In genomic region chr12:47509398-47509851, GRCh38 we compare ENCODE assay signal across 17 cellular contexts.
DNase-seq lines count a peak whose midpoint lies in the region; ATAC-seq and TF ChIP-seq lines count a peak whose summit lies in the region.
"Had no signal": no experiment of that assay in that cellular context is flagged by ENCODE, and none has a peak within 500 bp of the region (broad histone marks: within the 10 kb centered on the region; RNA-seq: fewer than 3 reads in every experiment).

No MANE protein-coding gene starts in this region.

- peaks cover 26% of the 10 kb centered on the region for H3K4me1 ChIP-seq in muscle layer of colon (ENCODE audit: insufficient read depth, low read length)
- H3K4me1 ChIP-seq: parathyroid adenoma, tibial nerve had no signal

- H3K9me3 ChIP-seq in MG63 (0 out of 2 replicates have a peak, but pooled peaks cover 2% of the 10 kb centered on the region), muscle layer of colon (ENCODE audit: low read length) (no peaks in the 10 kb centered on the region)
- H3K9me3 ChIP-seq: tibial nerve had no signal

- H3K36me3 ChIP-seq in MG63: no peaks in the 10 kb centered on the region
- H3K36me3 ChIP-seq in muscle layer of colon (ENCODE audit: insufficient read depth, low read length): no peaks in the 10 kb centered on the region
- H3K36me3 ChIP-seq: tibial nerve had no signal

- no peak for ATAC-seq in activated T-cell treated with anti-CD3 and anti-CD28 coated beads, Interleukin-2, amount 50 U/mL, for 72 hours (replicated peaks in 1 of 2)
- ATAC-seq: activated CD8-positive, alpha-beta T cell treated with anti-CD3 and anti-CD28 coated beads for 36 hours had no signal

- no peaks in the 10 kb centered on the region for H3K27me3 ChIP-seq in MG63
- H3K27me3 ChIP-seq in muscle layer of colon (ENCODE audit: control insufficient read depth in 1 of 2, insufficient read depth in 2 of 2, low read length in 2 of 2): no peaks in the 10 kb centered on the region
- H3K27me3 ChIP-seq: tibial nerve had no signal

- TF ChIP-seq CTCF in AG09309 (IDR thresholded peaks at IDR 0.05; ENCODE audit: control insufficient read depth, insufficient read depth, low read depth, low read length, missing control alignments) (no peak), epithelial cell of esophagus (IDR thresholded peaks at IDR 0.05; ENCODE audit: insufficient read depth, low read depth, low read length, missing control alignments) (no peak)

- H3K4me3 ChIP-seq in AG09309 (ENCODE audit: control insufficient read depth, low read depth, low read length) (no peak overlapping the region), MG63 (no peak overlapping the region), epithelial cell of esophagus (ENCODE audit: low read length) (no peak overlapping the region), muscle layer of colon (ENCODE audit: low read depth in 1 of 2, low read length in 2 of 2) (no peak overlapping the region)
- H3K4me3 ChIP-seq: tibial nerve had no signal

- no peaks in the 10 kb centered on the region for H3K27me3 Mint-ChIP-seq in activated T-cell treated with anti-CD3 and anti-CD28 coated beads, Interleukin-2, amount 50 U/mL, for 72 hours (ENCODE audit: low read depth)
- H3K27me3 Mint-ChIP-seq: activated CD8-positive, alpha-beta T cell treated with anti-CD3 and anti-CD28 coated beads for 36 hours; B cell had no signal

- peaks cover 9 to 12% of the 10 kb centered on the region in 2 donors for H3K36me3 Mint-ChIP-seq in activated T-cell treated with anti-CD3 and anti-CD28 coated beads, Interleukin-2, amount 50 U/mL, for 72 hours (ENCODE audit: insufficient read depth in 2 of 2)

- H3K27ac ChIP-seq in muscle layer of colon (ENCODE audit: low read depth, low read length): peak overlapping the region; percentile 68
- H3K27ac ChIP-seq: parathyroid adenoma had no signal

- DNase-seq in AG09309 (ENCODE audit: low read depth): peak; percentile 89
- DNase-seq in MG63: peak; percentile 70
- peak; percentile 93 for DNase-seq in epithelial cell of esophagus (ENCODE audit: low read depth)
- no peak for DNase-seq in activated CD8-positive, alpha-beta memory T cell treated with anti-CD3 and anti-CD28 coated beads, Interleukin-2, amount 50 U/mL, for 48 hours
- no peak for DNase-seq in activated T-cell treated with anti-CD3 and anti-CD28 coated beads, Interleukin-2, amount 50 U/mL, for 72 hours
- DNase-seq in activated T-cell treated with anti-CD3 and anti-CD28 coated beads for 4 hours: no peak
- no peak for DNase-seq in activated CD4-positive, alpha-beta T cell treated with anti-CD3 and anti-CD28 coated beads, Interleukin-2, amount 50 U/mL, for 1 hour
- DNase-seq: activated CD8-positive, alpha-beta T cell treated with anti-CD3 and anti-CD28 coated beads for 36 hours; activated gamma-delta T cell; NCI-H1694; stimulated activated CD4-positive, alpha-beta T cell treated with anti-CD3 and anti-CD28 coated beads, Interleukin-1b, Interleukin-23, amount 100 ng/mL, for 48 hours; stimulated activated CD8-positive, alpha-beta memory T cell treated with anti-CD3 and anti-CD28 coated beads, Interleukin-4, amount 100 ng/mL, for 48 hours; T-helper 9 cell had no signal

- no peak overlapping the region for H3K27ac Mint-ChIP-seq in activated T-cell treated with anti-CD3 and anti-CD28 coated beads, Interleukin-2, amount 50 U/mL, for 72 hours
- H3K27ac Mint-ChIP-seq: activated CD8-positive, alpha-beta T cell treated with anti-CD3 and anti-CD28 coated beads for 36 hours; B cell had no signal

- H3K4me1 Mint-ChIP-seq in activated T-cell treated with anti-CD3 and anti-CD28 coated beads, Interleukin-2, amount 50 U/mL, for 72 hours (ENCODE audit: low read depth): peaks cover 14% of the 10 kb centered on the region
- H3K4me1 Mint-ChIP-seq: B cell had no signal

- H3K4me3 Mint-ChIP-seq in activated T-cell treated with anti-CD3 and anti-CD28 coated beads, Interleukin-2, amount 50 U/mL, for 72 hours: no peak overlapping the region
- H3K4me3 Mint-ChIP-seq: activated CD8-positive, alpha-beta T cell treated with anti-CD3 and anti-CD28 coated beads for 36 hours; B cell had no signal

- H3K9ac ChIP-seq in muscle layer of colon (ENCODE audit: low read length): no peak overlapping the region
- H3K9ac ChIP-seq: parathyroid adenoma had no signal

- H3K9me3 Mint-ChIP-seq in activated T-cell treated with anti-CD3 and anti-CD28 coated beads, Interleukin-2, amount 50 U/mL, for 72 hours: peaks cover 7 to 12% of the 10 kb centered on the region in 2 donors

Comparison
In these comparisons a context has a peak if more than half of its experiments do, and no peak if none do; other contexts are left out.
1. DNase-seq: peak in AG09309 (single experiment), MG63 (single experiment) and epithelial cell of esophagus (single experiment); none in activated CD8-positive, alpha-beta memory T cell treated with anti-CD3 and anti-CD28 coated beads, Interleukin-2, amount 50 U/mL, for 48 hours (single experiment), activated T-cell treated with anti-CD3 and anti-CD28 coated beads, Interleukin-2, amount 50 U/mL, for 72 hours (0 of 2), activated T-cell treated with anti-CD3 and anti-CD28 coated beads for 4 hours (single experiment) and activated CD4-positive, alpha-beta T cell treated with anti-CD3 and anti-CD28 coated beads, Interleukin-2, amount 50 U/mL, for 1 hour (single experiment).